10 cellular contexts compared by ENCODE assay signal in genomic region chr10:103273026-103273425, GRCh38. TPM values are rescaled to one million over a fixed set of nuclear protein-coding genes. Genes with fewer than 3 reads are reported as not detected.
A peak's percentile ranks its signal among the peaks of the same experiment; 100 is the strongest.
DNase-seq lines count a peak whose midpoint lies in the region; FAIRE-seq and TF ChIP-seq lines count a peak whose summit lies in the region.
"Had no signal": no experiment of that assay in that cellular context is flagged by ENCODE, and none has a peak within 500 bp of the region (broad histone marks: within the 10 kb centered on the region; RNA-seq: fewer than 3 reads in every experiment).

No MANE protein-coding gene starts in this region.

- H3K4me3 Mint-ChIP-seq in activated CD4-positive, alpha-beta T cell treated with anti-CD3 and anti-CD28 coated beads, Interleukin-2, amount 10 ng/mL, durations not matched to agents 24 days and 14 days = no peak overlapping the region
- H3K4me3 Mint-ChIP-seq: stimulated activated naive CD8-positive, alpha-beta T cell treated with anti-CD3 and anti-CD28 coated beads, Interleukin-15, amount 100 ng/mL, for 72 hours had no signal

- TF ChIP-seq CTCF in D721Med (IDR thresholded peaks at IDR 0.05; ENCODE audit: insufficient read depth, missing control alignments) = no peak

- no peaks in the 10 kb centered on the region for H3K36me3 Mint-ChIP-seq in activated CD4-positive, alpha-beta T cell treated with anti-CD3 and anti-CD28 coated beads, Interleukin-2, amount 10 ng/mL, durations not matched to agents 24 days and 14 days (ENCODE audit: low read depth)

- DNase-seq in 8988T = peak; percentile 94
- DNase-seq in HPDE6-E6E7 (ENCODE audit: extremely low spot score) = peak; percentile 87
- peak; percentile 92 for DNase-seq in amniotic epithelial cell (ENCODE audit: low read depth)
- DNase-seq in hepatic stellate cell (ENCODE audit: low spot score) = peak; percentile 96
- no peak for DNase-seq in D721Med (ENCODE audit: insufficient read length, low spot score)
- DNase-seq in SHP77 (lab: John Stamatoyannopoulos, UW) = no peak
- DNase-seq in NCI-H345 treated with DMSO at 0.1 percent for 48 hours (lab: John Stamatoyannopoulos, UW; ENCODE audit: unreplicated experiment) = no peak
- no peak for DNase-seq in activated CD4-positive, alpha-beta T cell treated with anti-CD3 and anti-CD28 coated beads, Interleukin-2, amount 10 ng/mL, durations not matched to agents 24 days and 14 days
- DNase-seq: stimulated activated naive CD8-positive, alpha-beta T cell treated with anti-CD3 and anti-CD28 coated beads, Interleukin-15, amount 100 ng/mL, for 72 hours had no signal

- H3K27ac Mint-ChIP-seq in activated CD4-positive, alpha-beta T cell treated with anti-CD3 and anti-CD28 coated beads, Interleukin-2, amount 10 ng/mL, durations not matched to agents 24 days and 14 days = no peak overlapping the region
- H3K27ac Mint-ChIP-seq: stimulated activated naive CD8-positive, alpha-beta T cell treated with anti-CD3 and anti-CD28 coated beads, Interleukin-15, amount 100 ng/mL, for 72 hours had no signal

- H3K9me3 Mint-ChIP-seq in activated CD4-positive, alpha-beta T cell treated with anti-CD3 and anti-CD28 coated beads, Interleukin-2, amount 10 ng/mL, durations not matched to agents 24 days and 14 days = no peaks in the 10 kb centered on the region
- H3K9me3 Mint-ChIP-seq: stimulated activated naive CD8-positive, alpha-beta T cell treated with anti-CD3 and anti-CD28 coated beads, Interleukin-15, amount 100 ng/mL, for 72 hours had no signal

- no peak for FAIRE-seq in D721Med (lab: Jason Lieb, UNC)
- FAIRE-seq: endometrium had no signal

- H3K4me1 Mint-ChIP-seq in activated CD4-positive, alpha-beta T cell treated with anti-CD3 and anti-CD28 coated beads, Interleukin-2, amount 10 ng/mL, durations not matched to agents 24 days and 14 days = peaks cover 5% of the 10 kb centered on the region

- intact Hi-C loops in activated CD4-positive, alpha-beta T cell treated with anti-CD3 and anti-CD28 coated beads, Interleukin-2, amount 10 ng/mL, durations not matched to agents 24 days and 14 days (cut with micrococcal nuclease) = no loop called here

- H3K27me3 Mint-ChIP-seq in activated CD4-positive, alpha-beta T cell treated with anti-CD3 and anti-CD28 coated beads, Interleukin-2, amount 10 ng/mL, durations not matched to agents 24 days and 14 days = peaks cover 37% of the 10 kb centered on the region

RNA-seq across cellular contexts. Expression of gene INA, which starts 3.9 kb away (rescaled TPM):
- 0.92 and 1.4 TPM in 2 replicates for total RNA-seq in activated CD4-positive, alpha-beta T cell treated with anti-CD3 and anti-CD28 coated beads, Interleukin-2, amount 10 ng/mL, durations not matched to agents 24 days and 14 days

RNA-seq across cellular contexts. Expression of gene RPEL1, which starts 27.3 kb away (rescaled TPM):
- not detected in 2 replicates for total RNA-seq in activated CD4-positive, alpha-beta T cell treated with anti-CD3 and anti-CD28 coated beads, Interleukin-2, amount 10 ng/mL, durations not matched to agents 24 days and 14 days

Comparison
In these comparisons a context has a peak if more than half of its experiments do, and no peak if none do; other contexts are left out.
1. DNase-seq: peak in 8988T (single experiment), HPDE6-E6E7 (single experiment), amniotic epithelial cell (single experiment) and hepatic stellate cell (single experiment); none in D721Med (single experiment), SHP77 (0 of 2), NCI-H345 treated with DMSO at 0.1 percent for 48 hours (single experiment) and activated CD4-positive, alpha-beta T cell treated with anti-CD3 and anti-CD28 coated beads, Interleukin-2, amount 10 ng/mL, durations not matched to agents 24 days and 14 days (single experiment).